13 cellular contexts compared by ENCODE assay signal in genomic region chr3:13158871-13159270, GRCh38.
"Had no signal": no experiment of that assay in that cellular context is flagged by ENCODE, and none has a peak within 500 bp of the region (broad histone marks: within the 10 kb centered on the region; RNA-seq: fewer than 3 reads in every experiment).

No MANE protein-coding gene starts in this region.

- DNase-seq: effector CD8-positive, alpha-beta T cell; heart right ventricle; islet precursor cell; mammary epithelial cell; natural killer cell; stimulated activated CD4-positive, alpha-beta T cell treated with anti-CD3 and anti-CD28 coated beads, Interleukin-4, amount 100 ng/mL, for 1 hour; stimulated activated CD8-positive, alpha-beta memory T cell treated with anti-CD3 and anti-CD28 coated beads, Interleukin-4, amount 100 ng/mL, for 48 hours; stimulated activated naive CD8-positive, alpha-beta T cell treated with anti-CD3 and anti-CD28 coated beads, Interleukin-15, Interleukin-2, amounts not matched to agents 100 U/mL and 50 U/mL, for 24 hours; testis had no signal

- H3K9me3 ChIP-seq: testis had no signal

- H3K4me1 ChIP-seq: heart right ventricle, right atrium auricular region, testis, tibial nerve had no signal

- H3K27ac ChIP-seq: coronary artery, heart right ventricle, right atrium auricular region, testis, tibial nerve had no signal

- H3K4me2 ChIP-seq: smooth muscle cell had no signal

- H3K4me3 ChIP-seq: coronary artery, heart right ventricle, right atrium auricular region, smooth muscle cell, testis, tibial nerve had no signal

- H3K27me3 ChIP-seq: right atrium auricular region, testis, tibial nerve had no signal

- H3K36me3 ChIP-seq: right atrium auricular region had no signal
